ENCODE assay signal across 8 cellular contexts in genomic region chr17:50541916-50542688, GRCh38.
DNase-seq lines count a peak whose midpoint lies in the region; ATAC-seq and TF ChIP-seq lines count a peak whose summit lies in the region.

No MANE protein-coding gene starts in this region.

- ATAC-seq in GM18867 (IDR thresholded peaks at IDR 0.05; ENCODE audit: unreplicated experiment) (peak; percentile 77), HG03097 (IDR thresholded peaks at IDR 0.05; ENCODE audit: low FRiP score, unreplicated experiment) (peak; percentile 52)

- no peak for TF ChIP-seq CTCF in choroid plexus epithelial cell (conservative IDR thresholded peaks at IDR 0.05; ENCODE audit: low read depth, low read length)

- H3K27ac ChIP-seq in layer of hippocampus (ENCODE audit: low read depth, low read length) = peak overlapping the region; percentile 89

- H3K27me3 ChIP-seq in layer of hippocampus (ENCODE audit: control insufficient read depth, insufficient read depth, low read length) = no peaks in the 10 kb centered on the region

- DNase-seq in AG08395 (ENCODE audit: low spot score) (peak; percentile 98), NCI-H2227 treated with DMSO at 0.1 percent for 48 hours (lab: John Stamatoyannopoulos, UW) (peak; percentile 70), choroid plexus epithelial cell (ENCODE audit: low read depth) (peak; percentile 71)
- peak; percentile 77 to 79 for DNase-seq in activated CD4-positive, alpha-beta T cell treated with anti-CD3 and anti-CD28 coated beads for 24 hours (ENCODE audit: low read depth in 2 of 2)
- peak; percentile 59 to 81 (median 70) for DNase-seq in stimulated activated CD4-positive, alpha-beta T cell treated with anti-CD3 and anti-CD28 coated beads, Interleukin-1b, Interleukin-23, amount 100 ng/mL, for 24 hours (ENCODE audit: low read depth in 4 of 4, low spot score in 1 of 4)

- H3K4me3 ChIP-seq in choroid plexus epithelial cell (ENCODE audit: low read depth, low read length) = peak overlapping the region; percentile 63

Comparison
In these comparisons a context has a peak if more than half of its experiments do, and no peak if none do; other contexts are left out.
1. Peak in every context shown above with its lines: DNase-seq, ATAC-seq, H3K4me3 ChIP-seq and H3K27ac ChIP-seq.